Comparison of ENCODE assay signal across 11 cellular contexts in genomic region chr1:84971957-84972356, GRCh38. TPM values are rescaled to one million over a fixed set of nuclear protein-coding genes. Genes with fewer than 3 reads are reported as not detected.
DNase-seq lines count a peak whose midpoint lies in the region; ATAC-seq and TF ChIP-seq lines count a peak whose summit lies in the region.
"Had no signal": no experiment of that assay in that cellular context is flagged by ENCODE, and none has a peak within 500 bp of the region (broad histone marks: within the 10 kb centered on the region; RNA-seq: fewer than 3 reads in every experiment).

No MANE protein-coding gene starts in this region.

- H3K4me3 ChIP-seq in GM08714 (ENCODE audit: low read length) (peak overlapping the region; percentile 48), ascending aorta (no peak overlapping the region), left lung (no peak overlapping the region)
- H3K4me3 ChIP-seq: cardiac muscle cell had no signal

- H3K4me3 Mint-ChIP-seq in T-helper 1 cell treated with Interleukin-12 subunit alpha and Interleukin-12 subunit beta and Interleukin-4 antibody, amounts not matched to agents 30 μg/mL and 1 μg/mL, for 36 hours, result peak overlapping the region; percentile 41
- no peak overlapping the region for H3K4me3 Mint-ChIP-seq in progenitor cell of endocrine pancreas (ENCODE audit: low read depth)

- H3K4me1 Mint-ChIP-seq in T-helper 1 cell treated with Interleukin-12 subunit alpha and Interleukin-12 subunit beta and Interleukin-4 antibody, amounts not matched to agents 30 μg/mL and 1 μg/mL, for 36 hours (ENCODE audit: low read depth), result peaks cover 59% of the 10 kb centered on the region
- no peaks in the 10 kb centered on the region for H3K4me1 Mint-ChIP-seq in progenitor cell of endocrine pancreas (ENCODE audit: low read depth)

- H3K9me3 ChIP-seq in ascending aorta (no peaks in the 10 kb centered on the region), left lung (no peaks in the 10 kb centered on the region)

- peak overlapping the region; percentile 77 for H3K27ac Mint-ChIP-seq in T-helper 1 cell treated with Interleukin-12 subunit alpha and Interleukin-12 subunit beta and Interleukin-4 antibody, amounts not matched to agents 30 μg/mL and 1 μg/mL, for 36 hours
- no peak overlapping the region for H3K27ac Mint-ChIP-seq in progenitor cell of endocrine pancreas

- intact Hi-C loops in ascending aorta (cut with DNase I), result no loop called here
- intact Hi-C loops in left lung (cut with DNase I), result no loop called here

- TF ChIP-seq CTCF in progenitor cell of endocrine pancreas (IDR thresholded peaks at IDR 0.05; ENCODE audit: unreplicated experiment), result no peak
- no peak for TF ChIP-seq CTCF in ascending aorta (IDR thresholded peaks at IDR 0.05)
- TF ChIP-seq CTCF in left lung (IDR thresholded peaks at IDR 0.05), result no peak

- H3K27me3 ChIP-seq in ascending aorta, result no peaks in the 10 kb centered on the region
- no peaks in the 10 kb centered on the region for H3K27me3 ChIP-seq in left lung
- H3K27me3 ChIP-seq: cardiac muscle cell had no signal

- ATAC-seq in GM19452 (IDR thresholded peaks at IDR 0.05; ENCODE audit: unreplicated experiment) (peak; percentile 37), HG03025 (IDR thresholded peaks at IDR 0.05; ENCODE audit: low FRiP score, unreplicated experiment) (peak; percentile 23), left lung (no peak)

- H3K27ac ChIP-seq in ascending aorta (no peak overlapping the region), left lung (no peak overlapping the region)
- H3K27ac ChIP-seq: cardiac muscle cell had no signal

- DNase-seq in progenitor cell of endocrine pancreas (ENCODE audit: low spot score, unreplicated experiment) (no peak), ascending aorta (ENCODE audit: low spot score in 2 of 2) (no peak), NCI-H2081 treated with DMSO at 0.1 percent for 48 hours (lab: John Stamatoyannopoulos, UW) (no peak), left lung (no peak)
- DNase-seq: activated CD4-positive, alpha-beta T cell treated with anti-CD3 and anti-CD28 coated beads, Interleukin-2, amount 50 U/mL, for 48 hours; retina had no signal

- no peaks in the 10 kb centered on the region for H3K9me3 Mint-ChIP-seq in T-helper 1 cell treated with Interleukin-12 subunit alpha and Interleukin-12 subunit beta and Interleukin-4 antibody, amounts not matched to agents 30 μg/mL and 1 μg/mL, for 36 hours
- H3K9me3 Mint-ChIP-seq in progenitor cell of endocrine pancreas (ENCODE audit: low read depth), result no peaks in the 10 kb centered on the region

- no peaks in the 10 kb centered on the region for H3K4me1 ChIP-seq in ascending aorta
- H3K4me1 ChIP-seq in left lung, result no peaks in the 10 kb centered on the region

- peaks cover 22% of the 10 kb centered on the region for H3K36me3 Mint-ChIP-seq in T-helper 1 cell treated with Interleukin-12 subunit alpha and Interleukin-12 subunit beta and Interleukin-4 antibody, amounts not matched to agents 30 μg/mL and 1 μg/mL, for 36 hours (ENCODE audit: low read depth)
- no peaks in the 10 kb centered on the region for H3K36me3 Mint-ChIP-seq in progenitor cell of endocrine pancreas (ENCODE audit: insufficient read depth)

- H3K27me3 Mint-ChIP-seq in T-helper 1 cell treated with Interleukin-12 subunit alpha and Interleukin-12 subunit beta and Interleukin-4 antibody, amounts not matched to agents 30 μg/mL and 1 μg/mL, for 36 hours (ENCODE audit: low read depth), result no peaks in the 10 kb centered on the region
- no peaks in the 10 kb centered on the region for H3K27me3 Mint-ChIP-seq in progenitor cell of endocrine pancreas

- H3K36me3 ChIP-seq in ascending aorta, result no peaks in the 10 kb centered on the region
- no peaks in the 10 kb centered on the region for H3K36me3 ChIP-seq in left lung
- H3K36me3 ChIP-seq: cardiac muscle cell had no signal

RNA-seq across cellular contexts. Expression of gene MCOLN2, which starts 25.0 kb away (rescaled TPM):
- 0.16 and 0.29 TPM in 2 replicates for total RNA-seq in progenitor cell of endocrine pancreas
- not detected for total RNA-seq in ascending aorta
- 1 to 10 TPM; 2.8 to 5.9 TPM for total RNA-seq in left lung
- total RNA-seq: cardiac muscle cell had no signal
